In the genomic region with DNA sequence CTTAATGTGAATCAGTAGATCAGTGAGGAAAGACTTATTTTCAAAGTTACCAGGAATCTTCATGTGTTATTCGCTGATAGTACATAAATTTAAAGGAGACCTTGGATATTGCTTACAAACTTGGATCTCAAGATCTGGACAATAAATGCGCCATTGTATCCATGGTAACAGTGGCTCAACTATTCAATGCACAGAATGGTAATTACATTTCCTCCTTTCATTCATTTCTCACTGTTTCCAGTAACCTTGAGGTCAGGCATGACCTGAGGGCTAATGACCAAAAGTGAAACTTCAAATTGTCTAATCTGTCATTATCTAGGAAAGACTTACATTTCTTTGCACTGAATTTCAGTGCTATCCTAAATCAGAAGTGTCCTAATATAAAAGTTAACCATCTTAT, we compare ENCODE assay signal across 23 cellular contexts. TPM values are rescaled to one million over a fixed set of nuclear protein-coding genes. Genes with fewer than 3 reads are reported as not detected.
"Had no signal": no experiment of that assay in that cellular context is flagged by ENCODE, and none has a peak within 500 bp of the region (broad histone marks: within the 10 kb centered on the region; RNA-seq: fewer than 3 reads in every experiment).

No MANE protein-coding gene starts in this region.

- H3K4me1 Mint-ChIP-seq: activated B cell treated with CpG ODN at 0.5 μM for 24 hours, nephron had no signal

- H3K27ac ChIP-seq: ascending aorta, coronary artery, gastroesophageal sphincter, heart left ventricle, left lung, thoracic aorta, upper lobe of left lung had no signal

- H3K4me3 ChIP-seq: ascending aorta, coronary artery, gastroesophageal sphincter, heart left ventricle, left lung, thoracic aorta, upper lobe of left lung had no signal

- H3K4me3 Mint-ChIP-seq: activated B cell treated with CpG ODN at 0.5 μM for 24 hours; activated T-cell treated with anti-CD3 and anti-CD28 coated beads, Interleukin-2, amount 50 U/mL, for 4 hours; nephron; T-helper 2 cell treated with Interferon-gamma antibody and Interleukin-4, amounts not matched to agents 5 μg/mL and 100 μg/mL, for 36 hours had no signal

- H3K36me3 ChIP-seq: ascending aorta, gastroesophageal sphincter, heart left ventricle, left lung, thoracic aorta, upper lobe of left lung had no signal

- H3K4me1 ChIP-seq: ascending aorta, gastroesophageal sphincter, heart left ventricle, left lung, upper lobe of left lung had no signal

- H3K27ac Mint-ChIP-seq: activated B cell treated with CpG ODN at 0.5 μM for 24 hours; nephron; T-helper 2 cell treated with Interferon-gamma antibody and Interleukin-4, amounts not matched to agents 5 μg/mL and 100 μg/mL, for 36 hours had no signal

- H3K27me3 ChIP-seq: ascending aorta, upper lobe of left lung had no signal

- ATAC-seq: activated T-cell treated with anti-CD3 and anti-CD28 coated beads, Interleukin-2, amount 50 U/mL, for 4 hours; esophagus mucosa; gastroesophageal sphincter; heart left ventricle; left lung had no signal

- DNase-seq: activated B cell treated with CpG ODN at 0.5 μM for 24 hours; activated CD4-positive, alpha-beta T cell treated with anti-CD3 and anti-CD28 coated beads for 48 hours; activated CD8-positive, alpha-beta memory T cell treated with anti-CD3 and anti-CD28 coated beads, Interleukin-2, amount 50 U/mL, for 4 hours; activated effector memory CD4-positive, alpha-beta T cell treated with Interleukin-2 at 50 U/mL for 16 hours; activated naive CD4-positive, alpha-beta T cell treated with anti-CD3 and anti-CD28 coated beads, Interleukin-2, amount 50 U/mL, for 16 hours; activated T-cell treated with anti-CD3 and anti-CD28 coated beads, Interleukin-2, amount 50 U/mL, for 4 hours; heart left ventricle; kidney; left lung; midbrain; occipital lobe; retina; stimulated activated CD4-positive, alpha-beta T cell treated with anti-CD3 and anti-CD28 coated beads, Interleukin-1b, Interleukin-23, amount 100 ng/mL, for 48 hours; upper lobe of left lung had no signal

- H3K9me3 Mint-ChIP-seq: activated B cell treated with CpG ODN at 0.5 μM for 24 hours; activated T-cell treated with anti-CD3 and anti-CD28 coated beads, Interleukin-2, amount 50 U/mL, for 4 hours; nephron; T-helper 2 cell treated with Interferon-gamma antibody and Interleukin-4, amounts not matched to agents 5 μg/mL and 100 μg/mL, for 36 hours had no signal

- H3K9me3 ChIP-seq: ascending aorta, gastroesophageal sphincter, heart left ventricle, left lung, thoracic aorta, upper lobe of left lung had no signal

- FAIRE-seq: kidney had no signal

RNA-seq across cellular contexts. Expression of gene LRP2, which starts 8.1 kb away (rescaled TPM):
- total RNA-seq: activated B cell treated with CpG ODN at 0.5 μM for 24 hours, ascending aorta, esophagus mucosa, gastroesophageal sphincter, lung microvascular endothelial cell, posterior vena cava had no signal
